ENCODE assay signal across 28 cellular contexts in genomic region chr19:40228371-40228770, GRCh38. TPM values are rescaled to one million over a fixed set of nuclear protein-coding genes. Genes with fewer than 3 reads are reported as not detected.
DNase-seq lines count a peak whose midpoint lies in the region; ATAC-seq, FAIRE-seq and TF ChIP-seq lines count a peak whose summit lies in the region.
"Had no signal": no experiment of that assay in that cellular context is flagged by ENCODE, and none has a peak within 500 bp of the region (broad histone marks: within the 10 kb centered on the region; RNA-seq: fewer than 3 reads in every experiment).

No MANE protein-coding gene starts in this region.

- WGBS in psoas muscle, 3 donors: 51 to 55% (median 54%) methylated on average over 9 of the region's 9 CpGs

- peaks cover 12% of the 10 kb centered on the region for H3K27me3 Mint-ChIP-seq in activated naive CD8-positive, alpha-beta T cell
- H3K27me3 Mint-ChIP-seq in activated naive CD8-positive, alpha-beta T cell treated with anti-CD3 and anti-CD28 coated beads for 36 hours: peaks cover 46% of the 10 kb centered on the region
- peaks cover 13% of the 10 kb centered on the region for H3K27me3 Mint-ChIP-seq in astrocyte (ENCODE audit: low read depth, unreplicated experiment)

- no peaks in the 10 kb centered on the region for H4K20me1 ChIP-seq in astrocyte (ENCODE audit: insufficient read depth, low read length)

- H3K27me3 ChIP-seq in astrocyte (ENCODE audit: insufficient read depth, low read length): peaks cover 4% of the 10 kb centered on the region
- H3K27me3 ChIP-seq in psoas muscle (ENCODE audit: insufficient read depth in 3 of 3, low read length in 2 of 3): peaks cover 0 to 41% (median 15%) of the 10 kb centered on the region in 3 donors

- in situ Hi-C loops in SK-MEL-5 (cut with HindIII; ENCODE audit: low pct_unique_long_range_greater_than_20kb, low sequenced_read_pairs): no loop called here

- no peaks in the 10 kb centered on the region for H3K9me3 Mint-ChIP-seq in activated naive CD8-positive, alpha-beta T cell (ENCODE audit: low read depth)
- no peaks in the 10 kb centered on the region for H3K9me3 Mint-ChIP-seq in activated naive CD8-positive, alpha-beta T cell treated with anti-CD3 and anti-CD28 coated beads for 36 hours
- no peaks in the 10 kb centered on the region for H3K9me3 Mint-ChIP-seq in astrocyte (ENCODE audit: unreplicated experiment)
- H3K9me3 Mint-ChIP-seq: CD4-positive, alpha-beta T cell had no signal

- H3K4me3 Mint-ChIP-seq in activated naive CD8-positive, alpha-beta T cell: no peak overlapping the region
- H3K4me3 Mint-ChIP-seq in activated naive CD8-positive, alpha-beta T cell treated with anti-CD3 and anti-CD28 coated beads for 36 hours: no peak overlapping the region
- peak overlapping the region; percentile 3 for H3K4me3 Mint-ChIP-seq in astrocyte (ENCODE audit: unreplicated experiment)
- H3K4me3 Mint-ChIP-seq: CD4-positive, alpha-beta T cell; CD8-positive, alpha-beta memory T cell had no signal

- peak overlapping the region; percentile 16 for H3K27ac Mint-ChIP-seq in activated naive CD8-positive, alpha-beta T cell
- H3K27ac Mint-ChIP-seq in activated naive CD8-positive, alpha-beta T cell treated with anti-CD3 and anti-CD28 coated beads for 36 hours: no peak overlapping the region
- no peak overlapping the region for H3K27ac Mint-ChIP-seq in astrocyte (ENCODE audit: unreplicated experiment)
- H3K27ac Mint-ChIP-seq: CD4-positive, alpha-beta T cell had no signal

- H3K4me2 ChIP-seq in astrocyte (ENCODE audit: low read length): no peak overlapping the region
- H3K4me2 ChIP-seq: A549; BLaER1 treated with 17β-estradiol and CSF1 and Interleukin-3, amounts not matched to agents 10 nM and 100 nM had no signal

- H3K27ac ChIP-seq in astrocyte (ENCODE audit: low read depth, low read length) (no peak overlapping the region), psoas muscle (no peak overlapping the region)
- H3K27ac ChIP-seq: A549; BLaER1 treated with 17β-estradiol and CSF1 and Interleukin-3, amounts not matched to agents 10 nM and 100 nM had no signal

- TF ChIP-seq CTCF in astrocyte (IDR thresholded peaks at IDR 0.05; ENCODE audit: insufficient read depth, low read depth, low read length): no peak
- no peak for TF ChIP-seq CTCF in psoas muscle (IDR thresholded peaks at IDR 0.05)

- FAIRE-seq in astrocyte (lab: Jason Lieb, UNC): no peak
- FAIRE-seq: A549, D721Med, GM12878, GM19239, H1 had no signal

- H3K4me1 Mint-ChIP-seq in activated naive CD8-positive, alpha-beta T cell (ENCODE audit: low read depth): peaks cover 37% of the 10 kb centered on the region
- H3K4me1 Mint-ChIP-seq in activated naive CD8-positive, alpha-beta T cell treated with anti-CD3 and anti-CD28 coated beads for 36 hours: peaks cover 31% of the 10 kb centered on the region
- peaks cover 30% of the 10 kb centered on the region for H3K4me1 Mint-ChIP-seq in astrocyte (ENCODE audit: low read depth, unreplicated experiment)

- H3K4me1 ChIP-seq in astrocyte (ENCODE audit: insufficient read depth, low read length) (peaks cover 40% of the 10 kb centered on the region), psoas muscle (peaks cover 31% of the 10 kb centered on the region)

- no peak overlapping the region for H2AFZ ChIP-seq in astrocyte (ENCODE audit: low read depth, low read length)
- H2AFZ ChIP-seq: GM23248 had no signal

- no peaks in the 10 kb centered on the region for H3K79me2 ChIP-seq in astrocyte (ENCODE audit: insufficient read depth, low read length)

- no peak overlapping the region for H3K4me3 ChIP-seq in astrocyte (ENCODE audit: insufficient read depth, low read depth, low read length)
- no peak overlapping the region for H3K4me3 ChIP-seq in psoas muscle
- H3K4me3 ChIP-seq: A549; BLaER1 treated with 17β-estradiol and CSF1 and Interleukin-3, amounts not matched to agents 10 nM and 100 nM; GM12878; GM23248 had no signal

- ATAC-seq in psoas muscle: no peak
- ATAC-seq: A549, GM12878 had no signal

- H3K36me3 Mint-ChIP-seq in activated naive CD8-positive, alpha-beta T cell: peaks cover 3% of the 10 kb centered on the region
- no peaks in the 10 kb centered on the region for H3K36me3 Mint-ChIP-seq in activated naive CD8-positive, alpha-beta T cell treated with anti-CD3 and anti-CD28 coated beads for 36 hours
- H3K36me3 Mint-ChIP-seq in astrocyte (ENCODE audit: low read depth, unreplicated experiment): no peaks in the 10 kb centered on the region

- intact Hi-C loops in psoas muscle (cut with DNase I): no loop called here

- no peak for DNase-seq in activated naive CD8-positive, alpha-beta T cell treated with anti-CD3 and anti-CD28 coated beads for 36 hours
- peak; percentile 57 for DNase-seq in SK-MEL-5 (ENCODE audit: low read depth, low spot score)
- DNase-seq in astrocyte (ENCODE audit: low read depth): no peak
- DNase-seq in lung microvascular endothelial cell (ENCODE audit: low read depth in 2 of 2): peak; percentile 28 to 34
- DNase-seq in psoas muscle: no peak
- no peak for DNase-seq in stimulated activated CD4-positive, alpha-beta T cell treated with anti-CD3 and anti-CD28 coated beads, Interleukin-1b, Interleukin-23, amount 100 ng/mL, for 48 hours
- no peak for DNase-seq in activated CD4-positive, alpha-beta T cell treated with anti-CD3 and anti-CD28 coated beads for 48 hours
- DNase-seq: 8988T; ACHN; AML-193; BE2C; CD4-positive, alpha-beta T cell; CD8-positive, alpha-beta memory T cell; DMS 273 treated with DMSO at 0.1 percent for 48 hours; DMS79; EL; GDM1; GM23248; H7; HCEC 1CT had no signal

- no peaks in the 10 kb centered on the region for H3K9me3 ChIP-seq in astrocyte (ENCODE audit: insufficient read depth, low read depth, low read length)
- H3K9me3 ChIP-seq in psoas muscle: no peaks in the 10 kb centered on the region
- H3K9me3 ChIP-seq: A549, BE2C had no signal

- H3K36me3 ChIP-seq in astrocyte (ENCODE audit: insufficient read depth, low read length) (no peaks in the 10 kb centered on the region), psoas muscle (ENCODE audit: insufficient read depth in 1 of 2, low read depth in 1 of 2) (peaks cover 0 to 6% of the 10 kb centered on the region in 2 donors)
- H3K36me3 ChIP-seq: BE2C had no signal

- no peak overlapping the region for H3K9ac ChIP-seq in astrocyte (ENCODE audit: low read length)
- H3K9ac ChIP-seq: BLaER1 treated with 17β-estradiol and CSF1 and Interleukin-3, amounts not matched to agents 10 nM and 100 nM; GM23248 had no signal

RNA-seq across cellular contexts. Expression of gene CCNP, which starts 1.9 kb away (rescaled TPM):
- not detected for total RNA-seq in activated naive CD8-positive, alpha-beta T cell treated with anti-CD3 and anti-CD28 coated beads for 36 hours
- total RNA-seq in SK-MEL-5 (2014; rRNA removed; shearing (Covaris generic)): 0.08 TPM in 1 of 2 replicates, not detected in the other
- 0.06 TPM in 1 of 2 replicates, not detected in the other for polyA plus RNA-seq in SK-MEL-5 (2015; cell fraction: cytosol; rRNA removed)
- polyA plus RNA-seq in SK-MEL-5 (2015; cell fraction: nucleus; rRNA removed): 0.47 TPM in 1 of 2 replicates, not detected in the other
- total RNA-seq in astrocyte (0.43 and 0.62 TPM in 2 replicates), lung microvascular endothelial cell (under 0.01 and 0.20 TPM in 2 replicates), psoas muscle (not detected)
- polyA plus RNA-seq in psoas muscle: under 1 TPM in 1 of 3 donors, not detected in 2; 0.04 TPM
- total RNA-seq: GM23248 had no signal
- polyA plus RNA-seq: CD14-positive monocyte; CD8-positive, alpha-beta memory T cell had no signal

RNA-seq across cellular contexts. Expression of gene TTC9B, which starts 10.2 kb away (rescaled TPM):
- not detected for total RNA-seq in activated naive CD8-positive, alpha-beta T cell treated with anti-CD3 and anti-CD28 coated beads for 36 hours
- total RNA-seq in SK-MEL-5 (2014; rRNA removed; shearing (Covaris generic)): not detected in 2 replicates
- polyA plus RNA-seq in SK-MEL-5 (2015; cell fraction: cytosol; rRNA removed): not detected in 2 replicates
- 1.4 and 1.9 TPM in 2 replicates for polyA plus RNA-seq in SK-MEL-5 (2015; cell fraction: nucleus; rRNA removed)
- total RNA-seq in astrocyte: not detected in 2 replicates
- under 0.01 TPM in 1 of 2 replicates, not detected in the other for total RNA-seq in lung microvascular endothelial cell
- not detected for total RNA-seq in psoas muscle
- polyA plus RNA-seq in psoas muscle: under 1 TPM in 1 of 3 donors, not detected in 2; 0.06 TPM
- total RNA-seq: CD4-positive, alpha-beta T cell; CD8-positive, alpha-beta memory T cell; GM12878; GM23248; H1; H7 had no signal
- polyA plus RNA-seq: A549; CD14-positive monocyte; CD8-positive, alpha-beta memory T cell; GM23248 had no signal

RNA-seq across cellular contexts. Expression of gene MAP3K10, which starts 37.1 kb away (rescaled TPM):
- total RNA-seq in activated naive CD8-positive, alpha-beta T cell treated with anti-CD3 and anti-CD28 coated beads for 36 hours: 1 to 10 TPM; 8.3 to 9.3 TPM
- 12.0 and 14.1 TPM in 2 replicates for total RNA-seq in SK-MEL-5 (2014; rRNA removed; shearing (Covaris generic))
- polyA plus RNA-seq in SK-MEL-5 (2015; cell fraction: cytosol; rRNA removed): 19.2 and 26.8 TPM in 2 replicates
- 107 and 110 TPM in 2 replicates for polyA plus RNA-seq in SK-MEL-5 (2015; cell fraction: nucleus; rRNA removed)
- total RNA-seq in astrocyte (17.2 and 19.0 TPM in 2 replicates), lung microvascular endothelial cell (3.3 and 6.7 TPM in 2 replicates), psoas muscle (10 to 100 TPM; 18.6 to 22.2 (median 19.5) TPM)
- 10 to 100 TPM; 10.7 to 35.1 (median 16.0) TPM for polyA plus RNA-seq in psoas muscle

RNA-seq across cellular contexts. Expression of gene AKT2, which starts 56.8 kb away (rescaled TPM):
- 100 to 1,000 TPM; 139 to 141 TPM for total RNA-seq in activated naive CD8-positive, alpha-beta T cell treated with anti-CD3 and anti-CD28 coated beads for 36 hours
- 53.8 and 68.6 TPM in 2 replicates for total RNA-seq in SK-MEL-5 (2014; rRNA removed; shearing (Covaris generic))
- polyA plus RNA-seq in SK-MEL-5 (2015; cell fraction: cytosol; rRNA removed): 76.2 and 101 TPM in 2 replicates
- 284 and 336 TPM in 2 replicates for polyA plus RNA-seq in SK-MEL-5 (2015; cell fraction: nucleus; rRNA removed)
- total RNA-seq in astrocyte: 125 and 127 TPM in 2 replicates
- total RNA-seq in lung microvascular endothelial cell: 14.4 and 31.0 TPM in 2 replicates
- 100 to 1,000 TPM; 135 to 194 (median 173) TPM for total RNA-seq in psoas muscle
- 100 to 1,000 TPM in 1 of 3 donors, 10 to 100 TPM in 2; 81.8 to 139 (median 98.0) TPM for polyA plus RNA-seq in psoas muscle

Comparison
In these comparisons a context has a peak if more than half of its experiments do, and no peak if none do; other contexts are left out.
1. DNase-seq: peak in SK-MEL-5 (single experiment) and lung microvascular endothelial cell (2 of 2); none in activated naive CD8-positive, alpha-beta T cell treated with anti-CD3 and anti-CD28 coated beads for 36 hours (single experiment), astrocyte (single experiment), psoas muscle (0 of 2), stimulated activated CD4-positive, alpha-beta T cell treated with anti-CD3 and anti-CD28 coated beads, Interleukin-1b, Interleukin-23, amount 100 ng/mL, for 48 hours (single experiment) and activated CD4-positive, alpha-beta T cell treated with anti-CD3 and anti-CD28 coated beads for 48 hours (single experiment).